Comparison of ENCODE assay signal across 29 cellular contexts in the genomic region with DNA sequence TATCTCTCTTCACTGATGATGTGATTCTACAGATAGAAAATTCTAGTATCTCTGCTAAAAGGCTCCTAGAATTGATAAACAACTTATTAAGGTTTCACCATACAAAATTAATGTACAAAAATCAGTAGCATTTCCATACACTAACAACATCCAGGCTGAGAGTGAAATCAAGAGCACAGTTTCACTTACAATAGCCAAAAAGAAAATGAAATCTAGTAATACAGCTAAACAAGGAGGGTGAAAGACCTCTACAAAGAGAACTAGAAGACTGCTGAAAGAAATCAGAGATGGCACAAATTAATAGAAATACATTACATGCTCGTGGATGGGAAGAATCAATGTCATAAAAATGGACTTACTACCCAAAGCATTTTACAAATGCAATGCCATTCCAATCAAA.
"Had no signal": no experiment of that assay in that cellular context is flagged by ENCODE, and none has a peak within 500 bp of the region (broad histone marks: within the 10 kb centered on the region; RNA-seq: fewer than 3 reads in every experiment).

No MANE protein-coding gene starts in this region.

- H3K27me3 ChIP-seq: SJCRH30 had no signal

- H3K9me3 ChIP-seq: SJCRH30 had no signal

- H2AFZ ChIP-seq: PC-9 had no signal

- H3K4me2 ChIP-seq: PC-9 had no signal

- H3K4me1 ChIP-seq: SJCRH30 had no signal

- ATAC-seq: Panc1, Right ventricle myocardium inferior, SK-N-SH treated with all-trans-retinoic acid at 6 μM for 48 hours, T-cell had no signal

- DNase-seq: Kasumi-1, MM.1S, MV-4-11, NCI-H1092, NCI-H1105, NCI-H1417 treated with DMSO at 0.1 percent for 48 hours, NCI-H1436 treated with DMSO at 0.1 percent for 48 hours, NCI-H1694 treated with DMSO at 0.1 percent for 48 hours, NCI-H187 treated with DMSO at 0.1 percent for 48 hours, NCI-H2029, NCI-H2081, NCI-H226, NCI-H446 treated with DMSO at 0.1 percent for 48 hours, NCI-H510A, NCI-H524, NCI-H526, NCI-H69, NCI-H748 treated with DMSO at 0.1 percent for 48 hours, NCI-H82, PC-9, SHP77, SIG-M5, SJCRH30, T-cell had no signal

- H3K4me3 ChIP-seq: PC-9, SJCRH30, SK-N-MC had no signal

- H3K27ac ChIP-seq: PC-9, RWPE1, SJCRH30, SK-N-MC had no signal

- H3K36me3 ChIP-seq: SJCRH30 had no signal
